In genomic region chr2:211503856-211504255, GRCh38 we compare ENCODE assay signal across 12 cellular contexts.
DNase-seq lines count a peak whose midpoint lies in the region; ATAC-seq and TF ChIP-seq lines count a peak whose summit lies in the region.
"Had no signal": no experiment of that assay in that cellular context is flagged by ENCODE, and none has a peak within 500 bp of the region (broad histone marks: within the 10 kb centered on the region; RNA-seq: fewer than 3 reads in every experiment).

No MANE protein-coding gene starts in this region.

- H3K4me1 Mint-ChIP-seq in activated CD4-positive, alpha-beta T cell treated with anti-CD3 and anti-CD28 coated beads for 36 hours: no peaks in the 10 kb centered on the region
- H3K4me1 Mint-ChIP-seq: activated CD8-positive, alpha-beta memory T cell treated with anti-CD3 and anti-CD28 coated beads, Interleukin-2, amount 10 ng/mL, durations not matched to agents 7 days and 5 days; T-helper 17 cell had no signal

- H3K4ac ChIP-seq in neuronal stem cell (ENCODE audit: low read length): no peak overlapping the region

- no peak overlapping the region for H3K27ac Mint-ChIP-seq in activated CD4-positive, alpha-beta T cell treated with anti-CD3 and anti-CD28 coated beads for 36 hours
- H3K27ac Mint-ChIP-seq: activated CD8-positive, alpha-beta memory T cell treated with anti-CD3 and anti-CD28 coated beads, Interleukin-2, amount 10 ng/mL, durations not matched to agents 7 days and 5 days; T-helper 17 cell had no signal

- no peak overlapping the region for H2AK5ac ChIP-seq in neuronal stem cell (ENCODE audit: low read depth, low read length)

- H3K18ac ChIP-seq in neuronal stem cell (ENCODE audit: low read length): no peak overlapping the region

- no peaks in the 10 kb centered on the region for H3K27me3 Mint-ChIP-seq in activated CD4-positive, alpha-beta T cell treated with anti-CD3 and anti-CD28 coated beads for 36 hours
- H3K27me3 Mint-ChIP-seq: activated CD8-positive, alpha-beta memory T cell treated with anti-CD3 and anti-CD28 coated beads, Interleukin-2, amount 10 ng/mL, durations not matched to agents 7 days and 5 days; T-helper 17 cell had no signal

- intact Hi-C loops in activated CD4-positive, alpha-beta T cell treated with anti-CD3 and anti-CD28 coated beads for 36 hours (cut with DNase I, micrococcal nuclease): no loop called here

- no peak overlapping the region for H3K4me3 Mint-ChIP-seq in activated CD4-positive, alpha-beta T cell treated with anti-CD3 and anti-CD28 coated beads for 36 hours
- H3K4me3 Mint-ChIP-seq: activated CD8-positive, alpha-beta memory T cell treated with anti-CD3 and anti-CD28 coated beads, Interleukin-2, amount 10 ng/mL, durations not matched to agents 7 days and 5 days; T-helper 17 cell had no signal

- H3K14ac ChIP-seq in neuronal stem cell (ENCODE audit: low read length): no peak overlapping the region

- no peaks in the 10 kb centered on the region for H3K79me2 ChIP-seq in OCI-LY1 (ENCODE audit: insufficient read depth, low read length)

- H3K36me3 Mint-ChIP-seq in activated CD4-positive, alpha-beta T cell treated with anti-CD3 and anti-CD28 coated beads for 36 hours (ENCODE audit: low read depth): no peaks in the 10 kb centered on the region
- H3K36me3 Mint-ChIP-seq: activated CD8-positive, alpha-beta memory T cell treated with anti-CD3 and anti-CD28 coated beads, Interleukin-2, amount 10 ng/mL, durations not matched to agents 7 days and 5 days had no signal

- H4K20me1 ChIP-seq in OCI-LY1 (ENCODE audit: insufficient read depth, low read length): no peaks in the 10 kb centered on the region

- peaks cover 6% of the 10 kb centered on the region for H3K4me1 ChIP-seq in OCI-LY1 (ENCODE audit: insufficient read depth, low read length, severe bottlenecking)
- H3K4me1 ChIP-seq in neuronal stem cell (ENCODE audit: control insufficient read depth in 2 of 2, insufficient read depth in 1 of 2, low read depth in 1 of 2, low read length in 2 of 2): peaks cover 0 to 2% of the 10 kb centered on the region in 2 donors

- H3F3A ChIP-seq in OCI-LY1 (ENCODE audit: insufficient read depth, low read length): no peaks in the 10 kb centered on the region

- TF ChIP-seq CTCF in OCI-LY1 (IDR thresholded peaks at IDR 0.05; ENCODE audit: low read length): peak; percentile 56

- no peak overlapping the region for H4K91ac ChIP-seq in neuronal stem cell (ENCODE audit: low read depth, low read length, poor library complexity)

- no peak overlapping the region for H2BK12ac ChIP-seq in neuronal stem cell (ENCODE audit: low read length)

- H3K9me3 ChIP-seq in OCI-LY1 (ENCODE audit: low read length) (no peaks in the 10 kb centered on the region; the same call in 1 of the 2 replicates), neuronal stem cell (replicated peaks in 1 of 2; ENCODE audit: control insufficient read depth in 2 of 2, insufficient read depth in 1 of 2, low read depth in 1 of 2, low read length in 2 of 2) (peaks cover 0 to 24% of the 10 kb centered on the region in 2 donors)

- no peaks in the 10 kb centered on the region for H3K9me2 ChIP-seq in OCI-LY1 (ENCODE audit: low read depth, low read length)

- H3K4me2 ChIP-seq in OCI-LY1 (ENCODE audit: low read length): no peak overlapping the region
- no peak overlapping the region for H3K4me2 ChIP-seq in neuronal stem cell (ENCODE audit: insufficient read depth, low read length, poor library complexity, severe bottlenecking)

- CTCF ChIA-PET in activated CD4-positive, alpha-beta T cell treated with anti-CD3 and anti-CD28 coated beads for 36 hours (lab: Charles Lee): no interaction called here

- H4K8ac ChIP-seq in neuronal stem cell (ENCODE audit: low read depth, low read length): no peak overlapping the region

- no peaks in the 10 kb centered on the region for H3K79me1 ChIP-seq in neuronal stem cell (ENCODE audit: low read depth, low read length)

- no peak overlapping the region for H3K23ac ChIP-seq in neuronal stem cell (ENCODE audit: low read depth, low read length, poor library complexity)

- H3K4me3 ChIP-seq in OCI-LY1 (ENCODE audit: low read depth, low read length, poor library complexity, severe bottlenecking) (no peak overlapping the region), neuronal stem cell (ENCODE audit: low read length in 2 of 2) (no peak overlapping the region)

- peak overlapping the region; percentile 10 for H2BK5ac ChIP-seq in neuronal stem cell (ENCODE audit: low read length)

- no peaks in the 10 kb centered on the region for H3K36me3 ChIP-seq in OCI-LY1 (ENCODE audit: insufficient read depth, low read length)
- no peaks in the 10 kb centered on the region for H3K36me3 ChIP-seq in neuronal stem cell (replicated peaks in 1 of 2; ENCODE audit: control insufficient read depth in 2 of 2, insufficient read depth in 2 of 2, low read length in 2 of 2)

- no peak overlapping the region for H2BK15ac ChIP-seq in neuronal stem cell (ENCODE audit: low read length)

- H3K9me3 Mint-ChIP-seq in activated CD4-positive, alpha-beta T cell treated with anti-CD3 and anti-CD28 coated beads for 36 hours (ENCODE audit: low read depth): no peaks in the 10 kb centered on the region

- peak; percentile 8 for DNase-seq in activated CD4-positive, alpha-beta T cell treated with anti-CD3 and anti-CD28 coated beads for 36 hours
- DNase-seq in activated CD4-positive, alpha-beta T cell treated with anti-CD3 and anti-CD28 coated beads, Interleukin-2, amount 50 U/mL, for 1 hour: no peak
- DNase-seq in neuronal stem cell (ENCODE audit: low spot score): no peak
- DNase-seq in DMS153 (lab: John Stamatoyannopoulos, UW): no peak
- DNase-seq in activated gamma-delta T cell treated with Interleukin-2 at 50 U/mL for 16 hours: no peak
- DNase-seq: activated CD8-positive, alpha-beta memory T cell treated with anti-CD3 and anti-CD28 coated beads, Interleukin-2, amount 10 ng/mL, durations not matched to agents 7 days and 5 days; NCI-H1092; NCI-H774; T-helper 17 cell had no signal

- no peak overlapping the region for H2AFZ ChIP-seq in OCI-LY1 (ENCODE audit: low read length)
- H2AFZ ChIP-seq in neuronal stem cell (ENCODE audit: low read length): no peak overlapping the region

- H3K27me3 ChIP-seq in OCI-LY1 (ENCODE audit: insufficient read depth, low read length) (no peaks in the 10 kb centered on the region), neuronal stem cell (ENCODE audit: control insufficient read depth in 3 of 3, insufficient read depth in 3 of 3, low read depth in 1 of 3, low read length in 3 of 3) (no peaks in the 10 kb centered on the region)

- H2BK120ac ChIP-seq in neuronal stem cell (ENCODE audit: low read depth, low read length): no peak overlapping the region

- no peak overlapping the region for H3K27ac ChIP-seq in OCI-LY1 (ENCODE audit: low read depth, low read length, poor library complexity, severe bottlenecking)
- H3K27ac ChIP-seq in neuronal stem cell (replicated peaks; ENCODE audit: low read length): no peak overlapping the region

- POLR2A ChIA-PET in activated CD4-positive, alpha-beta T cell treated with anti-CD3 and anti-CD28 coated beads for 36 hours (lab: Charles Lee): no interaction called here

- H3K9ac ChIP-seq in OCI-LY1 (ENCODE audit: low read length) (no peak overlapping the region), neuronal stem cell (ENCODE audit: low read depth, low read length, poor library complexity) (no peak overlapping the region)

- ATAC-seq in activated CD4-positive, alpha-beta T cell treated with anti-CD3 and anti-CD28 coated beads for 36 hours: no peak
- ATAC-seq in HG02852 (IDR thresholded peaks at IDR 0.05; ENCODE audit: unreplicated experiment): peak; percentile 81
- ATAC-seq in GM21825 (IDR thresholded peaks at IDR 0.05; ENCODE audit: unreplicated experiment): no peak
- ATAC-seq: activated CD8-positive, alpha-beta memory T cell treated with anti-CD3 and anti-CD28 coated beads, Interleukin-2, amount 10 ng/mL, durations not matched to agents 7 days and 5 days; T-helper 17 cell had no signal
